In genomic region chr7:100003711-100004661, GRCh38 we compare ENCODE assay signal across 2 cellular contexts.
TF ChIP-seq lines count a peak whose summit lies in the region.

No MANE protein-coding gene starts in this region.

TF ChIP-seq in SK-N-SH, 30 proteins besides CTCF, POLR2A, EP300 and RAD21 (continued from another document):
- TF ChIP-seq USF2 (IDR thresholded peaks at IDR 0.05; ENCODE audit: borderline replicate concordance, low read depth, low read length) (no peak), SMC3 (IDR thresholded peaks at IDR 0.05; ENCODE audit: low read depth, low read length) (no peak), YY1 (IDR thresholded peaks at IDR 0.05; ENCODE audit: low read depth) (no peak), JUND (IDR thresholded peaks at IDR 0.05) (no peak), RXRA (IDR thresholded peaks at IDR 0.05; ENCODE audit: borderline replicate concordance, low read depth) (no peak), PBX3 (IDR thresholded peaks at IDR 0.05) (no peak), TEAD4 (IDR thresholded peaks at IDR 0.05; ENCODE audit: borderline replicate concordance, insufficient read depth) (no peak), TAF1 (IDR thresholded peaks at IDR 0.05; ENCODE audit: borderline replicate concordance, low read depth, low read length) (no peak), GABPA (IDR thresholded peaks at IDR 0.05; ENCODE audit: low read depth) (no peak), MXI1 (IDR thresholded peaks at IDR 0.05; ENCODE audit: low read depth, low read length) (no peak), FOXJ3 (CRISPR knock-in tag; IDR thresholded peaks at IDR 0.05) (no peak)

TF ChIP-seq in SK-N-SH treated with all-trans-retinoic acid at 6 μM for 48 hours, 23 proteins besides CTCF, POLR2A, EP300 and RAD21 (continued from another document):
- TF ChIP-seq CREB5 (CRISPR knock-in tag; IDR thresholded peaks at IDR 0.05; ENCODE audit: low read depth) (no peak), ARNTL (CRISPR knock-in tag; IDR thresholded peaks at IDR 0.05; ENCODE audit: borderline replicate concordance, low read depth) (no peak), ZC3H10 (CRISPR knock-in tag; IDR thresholded peaks at IDR 0.05) (no peak), GLIS3 (CRISPR knock-in tag; IDR thresholded peaks at IDR 0.05) (no peak), OSR1 (CRISPR knock-in tag; IDR thresholded peaks at IDR 0.05) (no peak), POU6F1 (CRISPR knock-in tag; IDR thresholded peaks at IDR 0.05; ENCODE audit: borderline replicate concordance, low read depth) (no peak), PATZ1 (CRISPR knock-in tag; IDR thresholded peaks at IDR 0.05; ENCODE audit: borderline replicate concordance) (no peak)
